13 cellular contexts compared by ENCODE assay signal in the genomic region with DNA sequence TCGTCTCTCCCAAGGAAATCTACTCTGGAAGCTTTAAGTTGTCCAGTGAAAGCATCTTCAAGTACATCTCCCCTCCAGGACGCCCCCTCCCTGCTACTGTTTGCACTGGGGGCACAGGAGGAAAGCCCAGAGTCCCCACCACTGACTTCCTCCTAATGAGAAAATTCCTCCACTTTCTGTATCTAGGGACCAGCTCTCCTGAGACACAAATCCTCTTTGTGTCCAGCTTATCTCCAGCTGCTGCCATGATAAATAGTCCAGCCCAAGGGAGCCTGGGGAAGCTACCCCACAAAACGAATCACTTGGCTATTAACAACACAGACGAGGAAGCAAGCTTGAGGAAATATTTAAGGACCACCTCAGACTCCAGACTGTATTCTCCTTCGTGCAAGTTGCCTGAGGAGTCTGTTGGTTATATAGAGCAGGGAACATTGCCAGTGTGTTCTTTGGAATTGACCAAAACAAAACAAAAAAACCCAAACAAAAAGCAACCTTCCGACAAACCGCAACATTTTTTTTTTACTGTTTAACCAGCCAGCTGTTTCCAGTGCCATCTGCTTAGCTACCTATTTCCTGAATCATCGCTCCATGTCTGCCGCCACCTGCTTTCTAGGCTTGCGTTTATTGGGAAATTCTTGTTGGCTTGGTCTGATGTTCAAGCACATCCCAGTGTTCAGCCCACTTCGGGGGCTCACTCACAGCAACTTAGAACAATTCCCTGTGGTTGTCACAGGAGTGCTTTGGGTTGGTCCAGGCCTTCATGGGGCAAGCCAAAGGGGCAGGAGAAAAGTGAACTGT. TPM values are rescaled to one million over a fixed set of nuclear protein-coding genes. Genes with fewer than 3 reads are reported as not detected.
A peak's percentile ranks its signal among the peaks of the same experiment; 100 is the strongest.
DNase-seq lines count a peak whose midpoint lies in the region; ATAC-seq and TF ChIP-seq lines count a peak whose summit lies in the region.
"Had no signal": no experiment of that assay in that cellular context is flagged by ENCODE, and none has a peak within 500 bp of the region (broad histone marks: within the 10 kb centered on the region; RNA-seq: fewer than 3 reads in every experiment).

No MANE protein-coding gene starts in this region.

- peaks cover 2% of the 10 kb centered on the region for H3K36me3 Mint-ChIP-seq in T-helper 17 cell (ENCODE audit: low read depth)

- H3K4me3 Mint-ChIP-seq in T-helper 17 cell, result no peak overlapping the region

- ATAC-seq in T-helper 17 cell (no peak), HG03045 (IDR thresholded peaks at IDR 0.05; ENCODE audit: unreplicated experiment) (no peak)

- TF ChIP-seq RAD21 in liver (IDR thresholded peaks at IDR 0.05), result peak; percentile 26 to 38

- peaks cover 49% of the 10 kb centered on the region for H3K27me3 Mint-ChIP-seq in T-helper 17 cell

- H3K4me3 ChIP-seq in HL-60 (replicated peaks; ENCODE audit: insufficient read depth, low read length) (no peak overlapping the region), WERI-Rb-1 (ENCODE audit: low read depth, low read length) (no peak overlapping the region), liver (ENCODE audit: low read depth in 1 of 3, low read length in 3 of 3) (no peak overlapping the region)
- H3K4me3 ChIP-seq: cardiac muscle cell had no signal

- no peak overlapping the region for H3K27ac Mint-ChIP-seq in T-helper 17 cell

- peaks cover 19% of the 10 kb centered on the region for H3K4me1 Mint-ChIP-seq in T-helper 17 cell

- WGBS in liver, result 40% methylated on average over 11 of the region's 11 CpGs

- TF ChIP-seq CTCF in HL-60 (IDR thresholded peaks at IDR 0.05; ENCODE audit: insufficient read depth, low read length) (no peak), WERI-Rb-1 (IDR thresholded peaks at IDR 0.05; ENCODE audit: low read depth, low read length) (no peak), liver (IDR thresholded peaks at IDR 0.05; ENCODE audit: low read depth, low read length, missing input control) (no peak)

- peaks cover 7 to 29% (median 17%) of the 10 kb centered on the region in 4 donors for H3K4me1 ChIP-seq in liver (ENCODE audit: control insufficient read depth in 4 of 4, insufficient read depth in 4 of 4, low read length in 3 of 4)

- H3K36me3 ChIP-seq in WERI-Rb-1, result no peaks in the 10 kb centered on the region
- H3K36me3 ChIP-seq in liver (ENCODE audit: control insufficient read depth in 4 of 4, insufficient read depth in 3 of 4, low read depth in 1 of 4, low read length in 3 of 4), result peaks cover 0 to 4% (median 3%) of the 10 kb centered on the region in 4 donors
- H3K36me3 ChIP-seq: cardiac muscle cell had no signal

- H3K9me3 ChIP-seq in WERI-Rb-1 (ENCODE audit: severe bottlenecking) (no peaks in the 10 kb centered on the region), liver (ENCODE audit: control insufficient read depth in 4 of 4, low read length in 3 of 4) (no peaks in the 10 kb centered on the region), T-helper 17 cell (ENCODE audit: control insufficient read depth, low read length, poor library complexity, severe bottlenecking) (no peaks in the 10 kb centered on the region)

- H3K27me3 ChIP-seq in HL-60 (ENCODE audit: insufficient read depth, poor library complexity, severe bottlenecking), result no peaks in the 10 kb centered on the region
- H3K27me3 ChIP-seq in WERI-Rb-1 (ENCODE audit: insufficient read depth, low read depth, severe bottlenecking), result peaks cover 25% of the 10 kb centered on the region
- H3K27me3 ChIP-seq in liver (ENCODE audit: control insufficient read depth in 4 of 4, insufficient read depth in 4 of 4, low read length in 3 of 4), result no peaks in the 10 kb centered on the region
- H3K27me3 ChIP-seq: cardiac muscle cell had no signal

- peak overlapping the region in 1 of 2 donors; percentile 36 for H3K9ac ChIP-seq in liver (ENCODE audit: low read depth in 1 of 2, low read length in 2 of 2)

- H3K27ac ChIP-seq in HL-60 (replicated peaks), result no peak overlapping the region
- no peak overlapping the region for H3K27ac ChIP-seq in WERI-Rb-1
- peak overlapping the region; percentile 80 to 81 for H3K27ac ChIP-seq in liver (ENCODE audit: low read depth in 1 of 2, low read length in 2 of 2)
- H3K27ac ChIP-seq: cardiac muscle cell, VCaP had no signal

- DNase-seq in D341Med (ENCODE audit: low spot score), result peak; percentile 69
- DNase-seq in HL-60 (ENCODE audit: low read depth in 1 of 2, low spot score in 1 of 2), result peak; percentile 17 to 25
- peak; percentile 78 for DNase-seq in WERI-Rb-1
- DNase-seq in T-helper 17 cell, result no peak
- no peak for DNase-seq in activated CD4-positive, alpha-beta T cell treated with anti-CD3 and anti-CD28 coated beads, Interleukin-2, amount 50 U/mL, for 48 hours
- DNase-seq in activated T-cell treated with anti-CD3 and anti-CD28 coated beads, Interleukin-2, amount 50 U/mL, for 1 hour, result no peak
- DNase-seq: stimulated activated CD4-positive, alpha-beta T cell treated with anti-CD3 and anti-CD28 coated beads, Interleukin-2, amount 100 ng/mL, for 48 hours had no signal

TF ChIP-seq in liver, 16 proteins besides CTCF, POLR2A, EP300 and RAD21:
- TF ChIP-seq, protein P1, sequence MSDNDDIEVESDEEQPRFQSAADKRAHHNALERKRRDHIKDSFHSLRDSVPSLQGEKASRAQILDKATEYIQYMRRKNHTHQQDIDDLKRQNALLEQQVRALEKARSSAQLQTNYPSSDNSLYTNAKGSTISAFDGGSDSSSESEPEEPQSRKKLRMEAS (IDR thresholded peaks at IDR 0.05), result peak; percentile 64
- peak in 1 of 2 donors; percentile 10 for TF ChIP-seq EGR1 (IDR thresholded peaks at IDR 0.05; ENCODE audit: low read depth in 2 of 2)
- TF ChIP-seq YY1 (IDR thresholded peaks at IDR 0.05), result peak; percentile 39
- TF ChIP-seq, protein P2, sequence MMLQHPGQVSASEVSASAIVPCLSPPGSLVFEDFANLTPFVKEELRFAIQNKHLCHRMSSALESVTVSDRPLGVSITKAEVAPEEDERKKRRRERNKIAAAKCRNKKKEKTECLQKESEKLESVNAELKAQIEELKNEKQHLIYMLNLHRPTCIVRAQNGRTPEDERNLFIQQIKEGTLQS (IDR thresholded peaks at IDR 0.05), result no peak
- TF ChIP-seq REST (IDR thresholded peaks at IDR 0.05), result no peak
- no peak for TF ChIP-seq NR2F2 (IDR thresholded peaks at IDR 0.05)
- no peak for TF ChIP-seq HNF4A (conservative IDR thresholded peaks at IDR 0.05)

RNA-seq across cellular contexts. Expression of gene C1orf226, which starts 7.7 kb away (rescaled TPM):
- total RNA-seq in liver (10 to 100 TPM in 1 of 2 donors, 1 to 10 TPM in 1; 2.2 to 25.2 TPM), T-helper 17 cell (not detected)
- polyA plus RNA-seq in liver, result 10 to 100 TPM in 1 of 2 donors, 1 to 10 TPM in 1; 4.8 to 16.9 TPM

RNA-seq across cellular contexts. Expression of gene SPATA46, which starts 12.6 kb away (rescaled TPM):
- total RNA-seq in liver (not detected), T-helper 17 cell (not detected)
- polyA plus RNA-seq in liver, result under 1 TPM; 0.06 to 0.17 TPM
- total RNA-seq: cardiac muscle cell, H1, left ventricle myocardium superior had no signal
- polyA plus RNA-seq: cardiac muscle cell, H1 had no signal

RNA-seq across cellular contexts. Expression of gene SH2D1B, which starts 22.7 kb away (rescaled TPM):
- total RNA-seq in liver (under 1 TPM; 0.33 to 0.84 TPM), T-helper 17 cell (under 1 TPM; 0.13 to 0.22 TPM)
- polyA plus RNA-seq in liver, result under 1 TPM; 0.17 to 0.28 TPM
- total RNA-seq: H1 had no signal
- polyA plus RNA-seq: H1 had no signal

Comparison
In these comparisons a context has a peak if more than half of its experiments do, and no peak if none do; other contexts are left out.
1. DNase-seq: peak in D341Med (single experiment), HL-60 (2 of 2) and WERI-Rb-1 (single experiment); none in T-helper 17 cell (0 of 3), activated CD4-positive, alpha-beta T cell treated with anti-CD3 and anti-CD28 coated beads, Interleukin-2, amount 50 U/mL, for 48 hours (0 of 2) and activated T-cell treated with anti-CD3 and anti-CD28 coated beads, Interleukin-2, amount 50 U/mL, for 1 hour (single experiment).
2. H3K27ac ChIP-seq: peak in liver (2 of 2); none in HL-60 (single experiment) and WERI-Rb-1 (single experiment).